Comparison of ENCODE assay signal across 1 cellular context in genomic region chr2:140108706-140109472, GRCh38.
TF ChIP-seq lines count a peak whose summit lies in the region.

No MANE protein-coding gene starts in this region.

TF ChIP-seq in HepG2, 621 proteins besides CTCF, POLR2A, EP300 and RAD21 (continued from another document):
- TF ChIP-seq ZNF597 (CRISPR knock-in tag; IDR thresholded peaks at IDR 0.05), result no peak
- TF ChIP-seq SIN3A (IDR thresholded peaks at IDR 0.05; ENCODE audit: borderline replicate concordance, low read depth, low read length), result no peak
- no peak for TF ChIP-seq HOXA7 (CRISPR knock-in tag; IDR thresholded peaks at IDR 0.05)
- no peak for TF ChIP-seq RERE (CRISPR knock-in tag; IDR thresholded peaks at IDR 0.05; ENCODE audit: low read depth)
- TF ChIP-seq TRAFD1 (CRISPR knock-in tag; IDR thresholded peaks at IDR 0.05; ENCODE audit: borderline replicate concordance), result no peak
- no peak for TF ChIP-seq ZNF589 (CRISPR knock-in tag; conservative IDR thresholded peaks at IDR 0.05)
- no peak for TF ChIP-seq ZBTB26 (CRISPR knock-in tag; IDR thresholded peaks at IDR 0.05; ENCODE audit: borderline replicate concordance)
- TF ChIP-seq ZFAT (CRISPR knock-in tag; conservative IDR thresholded peaks at IDR 0.05), result no peak
- no peak for TF ChIP-seq ZUFSP (CRISPR knock-in tag; IDR thresholded peaks at IDR 0.05; ENCODE audit: borderline replicate concordance)
